Comparison of ENCODE assay signal across 8 cellular contexts in genomic region chr2:189441709-189442074, GRCh38. TPM values are rescaled to one million over a fixed set of nuclear protein-coding genes. Genes with fewer than 3 reads are reported as not detected.
DNase-seq lines count a peak whose midpoint lies in the region; ATAC-seq and TF ChIP-seq lines count a peak whose summit lies in the region.

No MANE protein-coding gene starts in this region.

- H3K27me3 Mint-ChIP-seq in T-helper 1 cell treated with Interleukin-12 subunit alpha and Interleukin-12 subunit beta and Interleukin-4 antibody, amounts not matched to agents 30 μg/mL and 1 μg/mL, for 36 hours (ENCODE audit: low read depth) = peaks cover 8% of the 10 kb centered on the region

- H3K36me3 ChIP-seq in WERI-Rb-1 (peaks cover 6% of the 10 kb centered on the region), heart left ventricle (peaks cover 0 to 9% (median 0%) of the 10 kb centered on the region in 9 donors), skeletal muscle satellite cell (ENCODE audit: insufficient read depth, low read length) (peaks cover 7% of the 10 kb centered on the region)

- no peaks in the 10 kb centered on the region for H3K36me3 Mint-ChIP-seq in T-helper 1 cell treated with Interleukin-12 subunit alpha and Interleukin-12 subunit beta and Interleukin-4 antibody, amounts not matched to agents 30 μg/mL and 1 μg/mL, for 36 hours (ENCODE audit: low read depth)

- H3K4me1 ChIP-seq in heart left ventricle = peaks cover 0 to 45% (median 14%) of the 10 kb centered on the region in 12 donors
- H3K4me1 ChIP-seq in skeletal muscle satellite cell (ENCODE audit: control insufficient read depth, insufficient read depth, low read length) = peaks cover 22% of the 10 kb centered on the region

- no peaks in the 10 kb centered on the region for H3K9me3 ChIP-seq in WERI-Rb-1 (ENCODE audit: severe bottlenecking)
- no peaks in the 10 kb centered on the region for H3K9me3 ChIP-seq in heart left ventricle
- H3K9me3 ChIP-seq in skeletal muscle satellite cell (replicated peaks; ENCODE audit: low read length) = no peaks in the 10 kb centered on the region

- H3K9me3 Mint-ChIP-seq in T-helper 1 cell treated with Interleukin-12 subunit alpha and Interleukin-12 subunit beta and Interleukin-4 antibody, amounts not matched to agents 30 μg/mL and 1 μg/mL, for 36 hours = no peaks in the 10 kb centered on the region

- H3K4me1 Mint-ChIP-seq in T-helper 1 cell treated with Interleukin-12 subunit alpha and Interleukin-12 subunit beta and Interleukin-4 antibody, amounts not matched to agents 30 μg/mL and 1 μg/mL, for 36 hours (ENCODE audit: low read depth) = peaks cover 12% of the 10 kb centered on the region

- H3K9ac ChIP-seq in skeletal muscle satellite cell (ENCODE audit: low read depth, low read length) = peak overlapping the region; percentile 88

- TF ChIP-seq POLR2A in heart left ventricle (IDR thresholded peaks at IDR 0.05) = no peak

- H3K27ac Mint-ChIP-seq in T-helper 1 cell treated with Interleukin-12 subunit alpha and Interleukin-12 subunit beta and Interleukin-4 antibody, amounts not matched to agents 30 μg/mL and 1 μg/mL, for 36 hours = peak overlapping the region; percentile 100

- peak overlapping the region; percentile 96 for H3K4me2 ChIP-seq in skeletal muscle satellite cell (ENCODE audit: low read length)

- no peaks in the 10 kb centered on the region for H3K27me3 ChIP-seq in WERI-Rb-1 (ENCODE audit: insufficient read depth, low read depth, severe bottlenecking)
- H3K27me3 ChIP-seq in heart left ventricle = no peaks in the 10 kb centered on the region
- no peaks in the 10 kb centered on the region for H3K27me3 ChIP-seq in skeletal muscle satellite cell (ENCODE audit: control insufficient read depth, insufficient read depth, low read length)

- WGBS in heart left ventricle, 4 donors = 0 to 2% (median 0%) methylated on average over 9 to 12 of the region's 12 CpGs

- TF ChIP-seq CTCF in WERI-Rb-1 (IDR thresholded peaks at IDR 0.05; ENCODE audit: low read depth, low read length) (no peak), heart left ventricle (IDR thresholded peaks at IDR 0.05) (no peak)

- DNase-seq in T-helper 1 cell = no peak
- DNase-seq in WERI-Rb-1 = no peak
- no peak for DNase-seq in heart left ventricle
- no peak for DNase-seq in NCI-H524 treated with DMSO at 0.1 percent for 48 hours (lab: John Stamatoyannopoulos, UW)
- DNase-seq in posterior cingulate gyrus = no peak

- intact Hi-C loops in heart left ventricle (cut with DNase I) = loop anchor here in 2 of 10 donors (5.0 to 10.0 kb wide), 2 partner anchors 136 to 333 kb away; no protein-coding TSS in a partner anchor
- intact Hi-C loops in posterior cingulate gyrus (cut with DNase I) = loop anchor here (10.0 kb wide), 1 partner anchor 343 kb away; the partner anchor contains the start of genes ORMDL1 and PMS1

- peak overlapping the region; percentile 90 for H3K27ac ChIP-seq in WERI-Rb-1
- H3K27ac ChIP-seq in heart left ventricle = peak overlapping the region; percentile 80 to 97 (median 90)

- no peak overlapping the region for H3K4me3 Mint-ChIP-seq in T-helper 1 cell treated with Interleukin-12 subunit alpha and Interleukin-12 subunit beta and Interleukin-4 antibody, amounts not matched to agents 30 μg/mL and 1 μg/mL, for 36 hours

- peak in 3 of 4 donors; percentile 6 to 42 (median 21) for ATAC-seq in heart left ventricle
- no peak for ATAC-seq in GM18502 (IDR thresholded peaks at IDR 0.05; ENCODE audit: poor library complexity, unreplicated experiment)

- H3K4me3 ChIP-seq in WERI-Rb-1 (ENCODE audit: low read depth, low read length) = peak overlapping the region; percentile 87
- peak overlapping the region; percentile 50 to 91 (median 81) for H3K4me3 ChIP-seq in heart left ventricle
- H3K4me3 ChIP-seq in skeletal muscle satellite cell (ENCODE audit: low read length) = peak overlapping the region; percentile 74

RNA-seq across cellular contexts. Expression of gene WDR75, which starts 0.4 kb away (rescaled TPM):
- total RNA-seq in heart left ventricle = 10 to 100 TPM; 11.2 to 22.0 (median 14.9) TPM
- polyA plus RNA-seq in heart left ventricle = 10 to 100 TPM; 10.6 to 18.8 TPM
- total RNA-seq in skeletal muscle satellite cell (2012; rRNA removed) = 67.1 and 69.0 TPM in 2 replicates
